In genomic region chr4:23866450-23866849, GRCh38 we compare ENCODE assay signal across 24 cellular contexts. TPM values are rescaled to one million over a fixed set of nuclear protein-coding genes. Genes with fewer than 3 reads are reported as not detected.
DNase-seq lines count a peak whose midpoint lies in the region; ATAC-seq and TF ChIP-seq lines count a peak whose summit lies in the region.
"Had no signal": no experiment of that assay in that cellular context is flagged by ENCODE, and none has a peak within 500 bp of the region (broad histone marks: within the 10 kb centered on the region; RNA-seq: fewer than 3 reads in every experiment).

No MANE protein-coding gene starts in this region.

- H3K4me1 ChIP-seq in heart left ventricle (peaks cover 0 to 55% (median 16%) of the 10 kb centered on the region in 12 donors), right cardiac atrium (ENCODE audit: control insufficient read depth, insufficient read depth, low read length) (peaks cover 3% of the 10 kb centered on the region), smooth muscle cell (ENCODE audit: low read depth) (peaks cover 8% of the 10 kb centered on the region)
- H3K4me1 ChIP-seq: A549 had no signal

- DNase-seq in WERI-Rb-1: peak; percentile 15
- DNase-seq in heart left ventricle: no peak
- DNase-seq in right cardiac atrium: no peak
- DNase-seq in smooth muscle cell (lab: John Stamatoyannopoulos, UW; ENCODE audit: unreplicated experiment): no peak
- DNase-seq in type B pancreatic cell (ENCODE audit: extremely low spot score, unreplicated experiment): no peak
- no peak for DNase-seq in T-cell
- DNase-seq: AML-193; CD4-positive, alpha-beta T cell; DMS53; GOT3; HCEC 1CT; KBM-7; MV-4-11; NCI-H1105; NCI-H1436 treated with DMSO at 0.1 percent for 48 hours; NCI-H187 treated with DMSO at 0.1 percent for 48 hours; NCI-H2171 treated with DMSO at 0.1 percent for 48 hours; NCI-H524 treated with DMSO at 0.1 percent for 48 hours; NCI-H774; PC-9; SHP77 had no signal

- no peaks in the 10 kb centered on the region for H4K20me1 ChIP-seq in smooth muscle cell (ENCODE audit: low read depth)
- H4K20me1 ChIP-seq: BLaER1 treated with 17β-estradiol and CSF1 and Interleukin-3, amounts not matched to agents 10 nM and 100 nM had no signal

- no peak overlapping the region for H3K4me2 ChIP-seq in smooth muscle cell
- H3K4me2 ChIP-seq: A549; BLaER1 treated with 17β-estradiol and CSF1 and Interleukin-3, amounts not matched to agents 10 nM and 100 nM; PC-9 had no signal

- peak; percentile 17 to 76 (median 70) for ATAC-seq in heart left ventricle
- no peak for ATAC-seq in right cardiac atrium
- ATAC-seq in GM21786 (IDR thresholded peaks at IDR 0.05; ENCODE audit: unreplicated experiment): no peak
- no peak for ATAC-seq in T-cell (replicated peaks in 1 of 4)
- ATAC-seq: A549 had no signal

- intact Hi-C loops in heart left ventricle (cut with DNase I): no loop called here
- intact Hi-C loops in right cardiac atrium (cut with DNase I): no loop called here

- H3K36me3 Mint-ChIP-seq in type B pancreatic cell (no peaks in the 10 kb centered on the region), T-cell (no peaks in the 10 kb centered on the region)

- CTCF ChIA-PET in T-cell (lab: Charles Lee): no interaction called here

- no peaks in the 10 kb centered on the region for H3K9me3 Mint-ChIP-seq in type B pancreatic cell
- H3K9me3 Mint-ChIP-seq in T-cell: no peaks in the 10 kb centered on the region
- H3K9me3 Mint-ChIP-seq: CD4-positive, alpha-beta T cell had no signal

- H3K36me3 ChIP-seq in WERI-Rb-1: no peaks in the 10 kb centered on the region
- H3K36me3 ChIP-seq in heart left ventricle: no peaks in the 10 kb centered on the region
- H3K36me3 ChIP-seq in smooth muscle cell (ENCODE audit: low read depth): no peaks in the 10 kb centered on the region
- H3K36me3 ChIP-seq: BLaER1 treated with 17β-estradiol and CSF1 and Interleukin-3, amounts not matched to agents 10 nM and 100 nM had no signal

- H2AFZ ChIP-seq in smooth muscle cell (ENCODE audit: low read depth): peak overlapping the region; percentile 12
- H2AFZ ChIP-seq: PC-9 had no signal

- no peaks in the 10 kb centered on the region for H3K4me1 Mint-ChIP-seq in type B pancreatic cell (ENCODE audit: unreplicated experiment)
- H3K4me1 Mint-ChIP-seq in T-cell: no peaks in the 10 kb centered on the region

- TF ChIP-seq POLR2A in heart left ventricle (IDR thresholded peaks at IDR 0.05): no peak

- H3K4me3 ChIP-seq in WERI-Rb-1 (ENCODE audit: low read depth, low read length) (peak overlapping the region; percentile 17; the same call in 1 of the 2 replicates), heart left ventricle (no peak overlapping the region), right cardiac atrium (ENCODE audit: low read length) (no peak overlapping the region), smooth muscle cell (no peak overlapping the region)
- H3K4me3 ChIP-seq: A549; BLaER1 treated with 17β-estradiol and CSF1 and Interleukin-3, amounts not matched to agents 10 nM and 100 nM; PC-9 had no signal

- POLR2A ChIA-PET in T-cell (lab: Charles Lee): no interaction called here

- H3K27ac Mint-ChIP-seq in type B pancreatic cell (no peak overlapping the region), T-cell (no peak overlapping the region)
- H3K27ac Mint-ChIP-seq: CD4-positive, alpha-beta T cell had no signal

- H3K4me3 Mint-ChIP-seq in type B pancreatic cell: no peak overlapping the region
- no peak overlapping the region for H3K4me3 Mint-ChIP-seq in T-cell
- H3K4me3 Mint-ChIP-seq: CD4-positive, alpha-beta T cell had no signal

- TF ChIP-seq CTCF in WERI-Rb-1 (IDR thresholded peaks at IDR 0.05; ENCODE audit: low read depth, low read length) (no peak), heart left ventricle (IDR thresholded peaks at IDR 0.05) (no peak), smooth muscle cell (IDR thresholded peaks at IDR 0.05; ENCODE audit: borderline replicate concordance, insufficient read depth, poor library complexity, severe bottlenecking) (no peak), type B pancreatic cell (conservative IDR thresholded peaks at IDR 0.05) (no peak)

- 27 to 43% (median 34%) methylated on average over 6 of the region's 6 CpGs for WGBS in heart left ventricle, 4 donors
- 44% methylated on average over 6 of the region's 6 CpGs for WGBS in right cardiac atrium
- WGBS in smooth muscle cell (ENCODE audit: low lambda C conversion rate): 37% methylated on average over 6 of the region's 6 CpGs

- H3K9me3 ChIP-seq in WERI-Rb-1 (ENCODE audit: severe bottlenecking): no peaks in the 10 kb centered on the region
- no peaks in the 10 kb centered on the region for H3K9me3 ChIP-seq in heart left ventricle
- no peaks in the 10 kb centered on the region for H3K9me3 ChIP-seq in right cardiac atrium (ENCODE audit: control insufficient read depth, low read length)
- no peaks in the 10 kb centered on the region for H3K9me3 ChIP-seq in smooth muscle cell (replicated peaks; ENCODE audit: low read depth)
- H3K9me3 ChIP-seq: A549; BLaER1 treated with 17β-estradiol and CSF1 and Interleukin-3, amounts not matched to agents 10 nM and 100 nM had no signal

- H3F3A ChIP-seq in smooth muscle cell (ENCODE audit: low read depth): no peaks in the 10 kb centered on the region

- H3K79me2 ChIP-seq in smooth muscle cell (ENCODE audit: low read depth): no peaks in the 10 kb centered on the region

- H3K27ac ChIP-seq in WERI-Rb-1 (no peak overlapping the region), heart left ventricle (peak overlapping the region; percentile 21 to 94 (median 74)), right cardiac atrium (ENCODE audit: low read length) (peak overlapping the region; percentile 37), smooth muscle cell (ENCODE audit: low read depth) (no peak overlapping the region)
- H3K27ac ChIP-seq: A549; BLaER1 treated with 17β-estradiol and CSF1 and Interleukin-3, amounts not matched to agents 10 nM and 100 nM; PC-9 had no signal

- H3K27me3 ChIP-seq in WERI-Rb-1 (ENCODE audit: insufficient read depth, low read depth, severe bottlenecking) (no peaks in the 10 kb centered on the region), heart left ventricle (no peaks in the 10 kb centered on the region), right cardiac atrium (ENCODE audit: control insufficient read depth, insufficient read depth) (no peaks in the 10 kb centered on the region), smooth muscle cell (ENCODE audit: low read depth) (no peaks in the 10 kb centered on the region)
- H3K27me3 ChIP-seq: BLaER1 treated with 17β-estradiol and CSF1 and Interleukin-3, amounts not matched to agents 10 nM and 100 nM had no signal

- no peak overlapping the region for H3K9ac ChIP-seq in smooth muscle cell (ENCODE audit: low read depth)
- H3K9ac ChIP-seq: BLaER1 treated with 17β-estradiol and CSF1 and Interleukin-3, amounts not matched to agents 10 nM and 100 nM had no signal

- H3K27me3 Mint-ChIP-seq in type B pancreatic cell (peaks cover 3% of the 10 kb centered on the region), T-cell (no peaks in the 10 kb centered on the region)
- H3K27me3 Mint-ChIP-seq: CD4-positive, alpha-beta T cell had no signal

RNA-seq across cellular contexts. Expression of gene PPARGC1A, which starts 23.4 kb away (rescaled TPM):
- total RNA-seq in heart left ventricle (100 to 1,000 TPM in 1 of 9 donors, 10 to 100 TPM in 8; 47.2 to 103 (median 84.4) TPM), right cardiac atrium (100 to 1,000 TPM in 1 of 4 donors, 10 to 100 TPM in 3; 74.7 to 130 (median 82.0) TPM), smooth muscle cell (1.8 and 2.8 TPM in 2 replicates), type B pancreatic cell (ENCODE audit: low replicate concordance) (39.4 and 93.3 TPM in 2 replicates), T-cell (not detected)
- polyA plus RNA-seq in heart left ventricle (10 to 100 TPM; 25.4 to 25.6 TPM), right cardiac atrium (22.2 TPM), smooth muscle cell (0.25 and 0.30 TPM in 2 replicates)
- total RNA-seq: CD4-positive, alpha-beta T cell; PC-9 had no signal

Comparison
In these comparisons a context has a peak if more than half of its experiments do, and no peak if none do; other contexts are left out.
1. ATAC-seq: peak in heart left ventricle (4 of 4); none in right cardiac atrium (0 of 2), GM21786 (single experiment) and T-cell (0 of 4).
2. H3K27ac ChIP-seq: peak in heart left ventricle (12 of 12) and right cardiac atrium (single experiment); none in WERI-Rb-1 (single experiment) and smooth muscle cell (single experiment).
3. RNA of gene PPARGC1A, which starts 23.4 kb away (total RNA-seq): 74.7 to 130 TPM in right cardiac atrium, 47.2 to 103 TPM in heart left ventricle and 39.4 to 93.3 TPM in type B pancreatic cell; 1.8 to 2.8 TPM in smooth muscle cell and not detected in T-cell; every median in the first group is over 10 times any median in the second.